13 cellular contexts compared by ENCODE assay signal in the genomic region with DNA sequence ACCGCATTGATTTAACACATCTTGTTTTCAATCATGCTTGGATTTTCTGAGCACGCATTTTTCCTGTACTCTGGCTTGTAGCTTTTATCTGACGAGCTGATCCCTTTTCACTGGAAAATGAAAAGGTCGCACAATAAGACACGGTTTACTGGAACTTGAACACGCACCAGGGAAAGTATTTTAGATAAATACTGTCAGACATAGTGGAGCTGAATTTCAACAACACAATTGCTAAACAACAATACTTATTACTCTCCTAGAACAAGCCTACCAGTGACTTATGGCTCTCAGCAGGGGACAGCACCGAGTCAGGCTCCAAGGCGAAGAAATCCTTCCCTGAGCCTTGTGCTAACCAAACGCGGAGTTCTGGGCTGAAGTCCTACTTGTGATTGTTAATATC.
A peak's percentile ranks its signal among the peaks of the same experiment; 100 is the strongest.
DNase-seq lines count a peak whose midpoint lies in the region; ATAC-seq, FAIRE-seq and TF ChIP-seq lines count a peak whose summit lies in the region.
"Had no signal": no experiment of that assay in that cellular context is flagged by ENCODE, and none has a peak within 500 bp of the region (broad histone marks: within the 10 kb centered on the region; RNA-seq: fewer than 3 reads in every experiment).

No MANE protein-coding gene starts in this region.

- ATAC-seq in GM23338: peak; percentile 27; the same call in 2 of the 3 replicates
- ATAC-seq in GM19324 (IDR thresholded peaks at IDR 0.05; ENCODE audit: low FRiP score, unreplicated experiment): no peak

- H3K27ac ChIP-seq in 22Rv1: no peak overlapping the region
- H3K27ac ChIP-seq in GM23338 (ENCODE audit: low read depth): no peak overlapping the region
- H3K27ac ChIP-seq in coronary artery: peak overlapping the region in 1 of 2 donors; percentile 62
- peak overlapping the region in 1 of 2 donors; percentile 20 for H3K27ac ChIP-seq in kidney (ENCODE audit: low read depth in 2 of 2, low read length in 2 of 2)
- no peak overlapping the region for H3K27ac ChIP-seq in sigmoid colon
- H3K27ac ChIP-seq: upper lobe of left lung had no signal

- H3K4me3 Mint-ChIP-seq in GM23338: no peak overlapping the region
- no peak overlapping the region for H3K4me3 Mint-ChIP-seq in activated CD4-positive, alpha-beta T cell treated with anti-CD3 and anti-CD28 coated beads, Interleukin-2, amount 10 ng/mL, durations not matched to agents 7 days and 5 days

- no peak for TF ChIP-seq POLR2A in sigmoid colon (IDR thresholded peaks at IDR 0.05)

- 79 to 83% methylated on average over 10 of the region's 10 CpGs for WGBS in sigmoid colon, 2 donors

- intact Hi-C loops in kidney (cut with DNase I) (no loop called here), sigmoid colon (cut with DNase I) (no loop called here)

- FAIRE-seq in kidney (lab: Jason Lieb, UNC): no peak
- FAIRE-seq: endothelial cell of umbilical vein had no signal

- H3K4me1 ChIP-seq in GM23338 (ENCODE audit: insufficient read depth) (peaks cover 20% of the 10 kb centered on the region), kidney (ENCODE audit: control insufficient read depth in 1 of 2, insufficient read depth in 1 of 2, low read depth in 1 of 2, low read length in 2 of 2) (no peaks in the 10 kb centered on the region), sigmoid colon (no peaks in the 10 kb centered on the region)
- H3K4me1 ChIP-seq: upper lobe of left lung had no signal

- POLR2A ChIA-PET in activated CD4-positive, alpha-beta T cell treated with anti-CD3 and anti-CD28 coated beads, Interleukin-2, amount 10 ng/mL, durations not matched to agents 7 days and 5 days (lab: Charles Lee): no interaction called here

- H3K9ac ChIP-seq in kidney (ENCODE audit: low read length in 2 of 2): no peak overlapping the region

- H3F3A ChIP-seq in GM23338 (replicated peaks; ENCODE audit: low read depth): 0 out of 2 replicates have a peak, but pooled peaks cover 4% of the 10 kb centered on the region

- no peaks in the 10 kb centered on the region for H3K9me3 Mint-ChIP-seq in GM23338
- no peaks in the 10 kb centered on the region for H3K9me3 Mint-ChIP-seq in activated CD4-positive, alpha-beta T cell treated with anti-CD3 and anti-CD28 coated beads, Interleukin-2, amount 10 ng/mL, durations not matched to agents 7 days and 5 days

- no peak overlapping the region for H3K27ac Mint-ChIP-seq in GM23338
- H3K27ac Mint-ChIP-seq in activated CD4-positive, alpha-beta T cell treated with anti-CD3 and anti-CD28 coated beads, Interleukin-2, amount 10 ng/mL, durations not matched to agents 7 days and 5 days: no peak overlapping the region

- H3K4me1 Mint-ChIP-seq in GM23338: peaks cover 39% of the 10 kb centered on the region
- H3K4me1 Mint-ChIP-seq in activated CD4-positive, alpha-beta T cell treated with anti-CD3 and anti-CD28 coated beads, Interleukin-2, amount 10 ng/mL, durations not matched to agents 7 days and 5 days: no peaks in the 10 kb centered on the region

- H3K9me3 ChIP-seq in kidney (ENCODE audit: control insufficient read depth in 1 of 2, low read length in 2 of 2) (no peaks in the 10 kb centered on the region), sigmoid colon (no peaks in the 10 kb centered on the region)
- H3K9me3 ChIP-seq: upper lobe of left lung had no signal

- no peaks in the 10 kb centered on the region for H3K27me3 Mint-ChIP-seq in GM23338 (ENCODE audit: insufficient read depth, low read depth, poor library complexity)
- peaks cover 4% of the 10 kb centered on the region for H3K27me3 Mint-ChIP-seq in activated CD4-positive, alpha-beta T cell treated with anti-CD3 and anti-CD28 coated beads, Interleukin-2, amount 10 ng/mL, durations not matched to agents 7 days and 5 days

- H3K36me3 ChIP-seq in GM23338 (ENCODE audit: insufficient read depth): no peaks in the 10 kb centered on the region
- H3K36me3 ChIP-seq in kidney (ENCODE audit: control insufficient read depth in 1 of 2, insufficient read depth in 2 of 2, low read length in 2 of 2): no peaks in the 10 kb centered on the region
- no peaks in the 10 kb centered on the region for H3K36me3 ChIP-seq in sigmoid colon
- H3K36me3 ChIP-seq: upper lobe of left lung had no signal

- DNase-seq in GM23338 (ENCODE audit: low spot score) (no peak), coronary artery (ENCODE audit: low spot score) (no peak), kidney (no peak), sigmoid colon (no peak), NCI-H2029 (lab: John Stamatoyannopoulos, UW) (no peak)
- no peak for DNase-seq in activated CD4-positive, alpha-beta T cell treated with anti-CD3 and anti-CD28 coated beads, Interleukin-2, amount 10 ng/mL, durations not matched to agents 7 days and 5 days
- DNase-seq: activated T-cell treated with anti-CD3 and anti-CD28 coated beads, Interleukin-2, amount 50 U/mL, for 48 hours; DMS153; GOT3; upper lobe of left lung had no signal

- H3K79me2 ChIP-seq in GM23338 (replicated peaks; ENCODE audit: insufficient read depth): no peaks in the 10 kb centered on the region

- TF ChIP-seq EP300 in sigmoid colon (IDR thresholded peaks at IDR 0.05): no peak

- no peaks in the 10 kb centered on the region for H4K20me1 ChIP-seq in GM23338 (replicated peaks; ENCODE audit: insufficient read depth)

- H2AFZ ChIP-seq in GM23338: no peak overlapping the region

- H3K4me2 ChIP-seq in GM23338: no peak overlapping the region

- H3K27me3 ChIP-seq in GM23338 (ENCODE audit: insufficient read depth): no peaks in the 10 kb centered on the region
- H3K27me3 ChIP-seq in sigmoid colon: peaks cover 0 to 6% (median 0%) of the 10 kb centered on the region in 3 donors
- H3K27me3 ChIP-seq: upper lobe of left lung had no signal

- H3K36me3 Mint-ChIP-seq in GM23338 (ENCODE audit: low read depth): no peaks in the 10 kb centered on the region
- no peaks in the 10 kb centered on the region for H3K36me3 Mint-ChIP-seq in activated CD4-positive, alpha-beta T cell treated with anti-CD3 and anti-CD28 coated beads, Interleukin-2, amount 10 ng/mL, durations not matched to agents 7 days and 5 days (ENCODE audit: low read depth)

- TF ChIP-seq CTCF in 22Rv1 (IDR thresholded peaks at IDR 0.05) (peak; percentile 24; the same call in 1 of the 2 replicates), GM23338 (conservative IDR thresholded peaks at IDR 0.05; ENCODE audit: low read depth in 2 of 2) (peak in 1 of 2 experiments; percentile 41; a peak in 2 of 4 replicates), coronary artery (IDR thresholded peaks at IDR 0.05) (peak; percentile 24), kidney (IDR thresholded peaks at IDR 0.05; ENCODE audit: borderline replicate concordance, extremely low read depth, insufficient read depth) (peak; percentile 13), sigmoid colon (IDR thresholded peaks at IDR 0.05) (peak in 1 of 4 experiments; percentile 8)

- H3K4me3 ChIP-seq in GM23338: no peak overlapping the region
- peak overlapping the region; percentile 47 for H3K4me3 ChIP-seq in coronary artery
- no peak overlapping the region for H3K4me3 ChIP-seq in kidney (ENCODE audit: low read length in 2 of 2)
- no peak overlapping the region for H3K4me3 ChIP-seq in sigmoid colon
- H3K4me3 ChIP-seq: upper lobe of left lung had no signal

- CTCF ChIA-PET in activated CD4-positive, alpha-beta T cell treated with anti-CD3 and anti-CD28 coated beads, Interleukin-2, amount 10 ng/mL, durations not matched to agents 7 days and 5 days (lab: Charles Lee): interaction anchor here (0.9 to 1.0 kb wide), 2 partner anchors 14 to 17 kb away, joined by 3 to 4 read pairs; no protein-coding TSS in a partner anchor

- peaks cover 5% of the 10 kb centered on the region; the same call in 1 of the 2 replicates for H3K9me2 ChIP-seq in GM23338 (ENCODE audit: insufficient read depth)

TF ChIP-seq in GM23338, 12 proteins besides CTCF, POLR2A, EP300 and RAD21 (continues in another document):
- TF ChIP-seq EZH2 (IDR thresholded peaks at IDR 0.05; ENCODE audit: low read depth, unreplicated experiment): no peak
- no peak for TF ChIP-seq ZNF331 (CRISPR knock-in tag; IDR thresholded peaks at IDR 0.05; ENCODE audit: low read depth)
- TF ChIP-seq JUNB (IDR thresholded peaks at IDR 0.05; ENCODE audit: unreplicated experiment): no peak
- TF ChIP-seq CREB1 (CRISPR knock-in tag; IDR thresholded peaks at IDR 0.05; ENCODE audit: low read depth): no peak
